In the genomic region with DNA sequence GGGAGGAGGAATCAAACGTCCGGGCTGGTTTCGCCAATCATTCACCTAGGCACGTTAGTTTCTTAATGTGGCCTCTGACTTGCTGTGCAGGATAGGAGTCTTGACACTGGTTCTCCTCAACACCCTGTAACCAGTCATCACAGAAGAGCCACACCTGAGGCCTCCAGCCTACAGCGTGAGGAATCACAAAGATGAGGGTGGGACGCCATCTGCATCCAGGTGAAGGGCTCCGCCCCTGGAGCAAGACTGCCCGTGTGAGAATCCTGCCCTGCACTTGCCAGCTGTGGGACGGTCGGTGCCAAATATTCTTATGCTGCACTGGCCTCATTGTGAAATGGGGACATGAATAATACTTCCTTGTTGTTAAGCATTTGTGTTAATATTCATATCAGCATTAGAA, we compare ENCODE assay signal across 32 cellular contexts.
"Had no signal": no experiment of that assay in that cellular context is flagged by ENCODE, and none has a peak within 500 bp of the region (broad histone marks: within the 10 kb centered on the region; RNA-seq: fewer than 3 reads in every experiment).

No MANE protein-coding gene starts in this region.

- H3K27ac Mint-ChIP-seq: activated CD4-positive, alpha-beta T cell treated with anti-CD3 and anti-CD28 coated beads for 36 hours; activated CD4-positive, alpha-beta T cell treated with anti-CD3 and anti-CD28 coated beads, Interleukin-2, amount 10 ng/mL, durations not matched to agents 7 days and 5 days; activated CD8-positive, alpha-beta memory T cell treated with anti-CD3 and anti-CD28 coated beads, Interleukin-2, amount 10 ng/mL, durations not matched to agents 7 days and 5 days; activated naive CD4-positive, alpha-beta T cell treated with anti-CD3 and anti-CD28 coated beads, Interleukin-2, amount 10 ng/mL, durations not matched to agents 7 days and 5 days; activated naive CD8-positive, alpha-beta T cell treated with anti-CD3 and anti-CD28 coated beads, Interleukin-2, amount 10 ng/mL, durations not matched to agents 7 days and 5 days; T-helper 1 cell treated with Interleukin-12 subunit alpha and Interleukin-12 subunit beta and Interleukin-4 antibody, amounts not matched to agents 30 μg/mL and 1 μg/mL, for 36 hours; T-helper 2 cell treated with Interferon-gamma antibody and Interleukin-4, amounts not matched to agents 5 μg/mL and 100 μg/mL, for 36 hours had no signal

- H3K27me3 ChIP-seq: ascending aorta, MG63, Peyer's patch, SJSA1 had no signal

- H3K36me3 Mint-ChIP-seq: activated naive CD4-positive, alpha-beta T cell treated with anti-CD3 and anti-CD28 coated beads, Interleukin-2, amount 10 ng/mL, durations not matched to agents 7 days and 5 days had no signal

- H3K36me3 ChIP-seq: ascending aorta, MG63, Peyer's patch, SJSA1 had no signal

- ATAC-seq: activated CD4-positive, alpha-beta T cell treated with anti-CD3 and anti-CD28 coated beads for 36 hours; activated CD4-positive, CD25-positive, alpha-beta regulatory T cell treated with anti-CD3 and anti-CD28 coated beads, Interleukin-2, amount 50 U/mL, for 24 hours; activated CD8-positive, alpha-beta memory T cell treated with anti-CD3 and anti-CD28 coated beads, Interleukin-2, amount 10 ng/mL, durations not matched to agents 7 days and 5 days; PC-3 had no signal

- FAIRE-seq: TTC549 had no signal

- H3K27me3 Mint-ChIP-seq: activated CD4-positive, alpha-beta T cell treated with anti-CD3 and anti-CD28 coated beads for 36 hours; activated CD4-positive, alpha-beta T cell treated with anti-CD3 and anti-CD28 coated beads, Interleukin-2, amount 10 ng/mL, durations not matched to agents 7 days and 5 days; activated CD8-positive, alpha-beta memory T cell treated with anti-CD3 and anti-CD28 coated beads, Interleukin-2, amount 10 ng/mL, durations not matched to agents 7 days and 5 days; activated naive CD4-positive, alpha-beta T cell treated with anti-CD3 and anti-CD28 coated beads, Interleukin-2, amount 10 ng/mL, durations not matched to agents 7 days and 5 days; activated naive CD8-positive, alpha-beta T cell treated with anti-CD3 and anti-CD28 coated beads, Interleukin-2, amount 10 ng/mL, durations not matched to agents 7 days and 5 days had no signal

- H3K4me3 ChIP-seq: ascending aorta, MG63, Peyer's patch, SJSA1 had no signal

- H3K4me3 Mint-ChIP-seq: activated CD4-positive, alpha-beta T cell treated with anti-CD3 and anti-CD28 coated beads for 36 hours; activated CD4-positive, alpha-beta T cell treated with anti-CD3 and anti-CD28 coated beads, Interleukin-2, amount 10 ng/mL, durations not matched to agents 7 days and 5 days; activated CD8-positive, alpha-beta memory T cell treated with anti-CD3 and anti-CD28 coated beads, Interleukin-2, amount 10 ng/mL, durations not matched to agents 7 days and 5 days; activated naive CD4-positive, alpha-beta T cell treated with anti-CD3 and anti-CD28 coated beads, Interleukin-2, amount 10 ng/mL, durations not matched to agents 7 days and 5 days; activated naive CD8-positive, alpha-beta T cell treated with anti-CD3 and anti-CD28 coated beads, Interleukin-2, amount 10 ng/mL, durations not matched to agents 7 days and 5 days; T-helper 1 cell treated with Interleukin-12 subunit alpha and Interleukin-12 subunit beta and Interleukin-4 antibody, amounts not matched to agents 30 μg/mL and 1 μg/mL, for 36 hours; T-helper 2 cell treated with Interferon-gamma antibody and Interleukin-4, amounts not matched to agents 5 μg/mL and 100 μg/mL, for 36 hours had no signal

- DNase-seq: activated CD4-positive, alpha-beta T cell treated with anti-CD3 and anti-CD28 coated beads for 36 hours; activated CD4-positive, alpha-beta T cell treated with anti-CD3 and anti-CD28 coated beads, Interleukin-2, amount 10 ng/mL, durations not matched to agents 7 days and 5 days; activated CD4-positive, alpha-beta T cell treated with anti-CD3 and anti-CD28 coated beads, Interleukin-2, amount 50 U/mL, for 48 hours; activated CD8-positive, alpha-beta memory T cell treated with anti-CD3 and anti-CD28 coated beads, Interleukin-2, amount 10 ng/mL, durations not matched to agents 7 days and 5 days; activated CD8-positive, alpha-beta memory T cell treated with anti-CD3 and anti-CD28 coated beads, Interleukin-2, amount 50 U/mL, for 48 hours; activated effector memory CD4-positive, alpha-beta T cell treated with Interleukin-2 at 50 U/mL for 16 hours; activated naive CD4-positive, alpha-beta T cell treated with anti-CD3 and anti-CD28 coated beads, Interleukin-2, amount 10 ng/mL, durations not matched to agents 7 days and 5 days; activated naive CD8-positive, alpha-beta T cell treated with anti-CD3 and anti-CD28 coated beads, Interleukin-2, amount 10 ng/mL, durations not matched to agents 7 days and 5 days; activated T-cell treated with anti-CD3 and anti-CD28 coated beads, Interleukin-2, amount 50 U/mL, for 48 hours; amygdala; Kasumi-1; KG1; MG63; NCI-H1048; NCI-H1436 treated with DMSO at 0.1 percent for 48 hours; NCI-H1694 treated with DMSO at 0.1 percent for 48 hours; NCI-H2029; NCI-H345; NCI-H524 treated with DMSO at 0.1 percent for 48 hours; NCI-H748 treated with DMSO at 0.1 percent for 48 hours; NK-92 treated with Interleukin-12 subunit alpha and Interleukin-12 subunit beta, amount 100 ng/mL, for 24 hours; PC-3; Peyer's patch; RPMI8226; SHP77 treated with DMSO at 0.1 percent for 48 hours; SK-N-SH had no signal
